In the genomic region with DNA sequence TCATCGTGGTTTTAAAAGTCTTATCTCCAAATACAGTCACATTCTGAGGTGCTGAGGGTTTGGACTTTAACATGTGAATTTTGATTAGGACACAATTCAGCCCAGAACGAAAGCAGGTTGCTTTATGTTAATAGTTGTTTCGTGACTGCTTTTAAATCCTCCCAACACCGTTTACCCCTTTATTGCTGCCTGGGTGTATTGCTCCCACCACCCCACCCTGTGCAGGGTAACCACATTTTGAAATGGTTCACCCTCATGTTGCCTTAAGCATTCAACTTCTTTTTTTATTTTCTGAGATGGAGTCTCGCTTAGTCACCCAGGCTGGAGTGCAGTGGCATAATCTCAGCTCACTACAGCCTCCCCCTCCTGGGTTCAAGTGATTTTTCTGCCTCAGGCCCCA, we compare ENCODE assay signal across 22 cellular contexts. TPM values are rescaled to one million over a fixed set of nuclear protein-coding genes. Genes with fewer than 3 reads are reported as not detected.
DNase-seq lines count a peak whose midpoint lies in the region; ATAC-seq and TF ChIP-seq lines count a peak whose summit lies in the region.
"Had no signal": no experiment of that assay in that cellular context is flagged by ENCODE, and none has a peak within 500 bp of the region (broad histone marks: within the 10 kb centered on the region; RNA-seq: fewer than 3 reads in every experiment).

No MANE protein-coding gene starts in this region.

- H3K4me3 Mint-ChIP-seq in GM23338, result no peak overlapping the region
- H3K4me3 Mint-ChIP-seq: B cell; CD4-positive, CD25-positive, alpha-beta regulatory T cell; CD8-positive, alpha-beta memory T cell; H9 had no signal

- no peak overlapping the region for H3K4me2 ChIP-seq in GM23338
- H3K4me2 ChIP-seq: BLaER1 treated with 17β-estradiol and CSF1 and Interleukin-3, amounts not matched to agents 10 nM and 100 nM had no signal

- H3K27me3 ChIP-seq in GM23338 (ENCODE audit: insufficient read depth) (no peaks in the 10 kb centered on the region), spleen (replicated peaks in 1 of 7) (peaks cover 0 to 46% (median 9%) of the 10 kb centered on the region in 7 donors)
- H3K27me3 ChIP-seq: BLaER1 treated with 17β-estradiol and CSF1 and Interleukin-3, amounts not matched to agents 10 nM and 100 nM had no signal

- peaks cover 8% of the 10 kb centered on the region for H3K27me3 Mint-ChIP-seq in GM23338 (ENCODE audit: insufficient read depth, low read depth, poor library complexity)

- no peaks in the 10 kb centered on the region for H3K4me1 Mint-ChIP-seq in GM23338
- H3K4me1 Mint-ChIP-seq: B cell; CD4-positive, CD25-positive, alpha-beta regulatory T cell; CD8-positive, alpha-beta memory T cell had no signal

- WGBS in spleen, 5 donors, result 54 to 81% (median 69%) methylated on average over 5 of the region's 5 CpGs

- DNase-seq in GM23338 (ENCODE audit: low spot score) (no peak), OCI-M1 (lab: John Stamatoyannopoulos, UW) (peak; percentile 72), spleen (peak; percentile 6), epidermal melanocyte (ENCODE audit: insufficient read length, low spot score) (no peak)
- DNase-seq: CD4-positive, CD25-positive, alpha-beta regulatory T cell; CD8-positive, alpha-beta memory T cell; COR-L47; DMS 273 treated with DMSO at 0.1 percent for 48 hours; DMS53; DND-41; EL; H9; IMR-90; KBM-7 had no signal

- ATAC-seq in GM23338 (no peak), HG03280 (IDR thresholded peaks at IDR 0.05; ENCODE audit: unreplicated experiment) (no peak)
- ATAC-seq: GM12878 had no signal

- no peak overlapping the region for H3K27ac Mint-ChIP-seq in GM23338
- H3K27ac Mint-ChIP-seq: B cell; CD4-positive, CD25-positive, alpha-beta regulatory T cell; CD8-positive, alpha-beta memory T cell; H9 had no signal

- H3K36me3 ChIP-seq in GM23338 (ENCODE audit: insufficient read depth) (no peaks in the 10 kb centered on the region), spleen (no peaks in the 10 kb centered on the region)
- H3K36me3 ChIP-seq: BLaER1 treated with 17β-estradiol and CSF1 and Interleukin-3, amounts not matched to agents 10 nM and 100 nM had no signal

- intact Hi-C loops in spleen (cut with DNase I; ENCODE audit: low total_unique reads), result no loop called here

- no peaks in the 10 kb centered on the region for H4K20me1 ChIP-seq in GM23338 (replicated peaks; ENCODE audit: insufficient read depth)
- H4K20me1 ChIP-seq: BLaER1 treated with 17β-estradiol and CSF1 and Interleukin-3, amounts not matched to agents 10 nM and 100 nM had no signal

- H3K4me3 ChIP-seq in GM23338, result no peak overlapping the region
- H3K4me3 ChIP-seq in spleen, result no peak overlapping the region
- H3K4me3 ChIP-seq: BLaER1 treated with 17β-estradiol and CSF1 and Interleukin-3, amounts not matched to agents 10 nM and 100 nM; GM12878 had no signal

- H3F3A ChIP-seq in GM23338 (replicated peaks; ENCODE audit: low read depth), result no peaks in the 10 kb centered on the region

- H2AFZ ChIP-seq in GM23338, result peak overlapping the region; percentile 82; the same call in 1 of the 2 replicates

- H3K9me3 ChIP-seq in spleen, result no peaks in the 10 kb centered on the region
- H3K9me3 ChIP-seq: BLaER1 treated with 17β-estradiol and CSF1 and Interleukin-3, amounts not matched to agents 10 nM and 100 nM had no signal

- no peak for TF ChIP-seq POLR2A in spleen (IDR thresholded peaks at IDR 0.05)

- no peak for TF ChIP-seq CTCF in GM23338 (conservative IDR thresholded peaks at IDR 0.05; ENCODE audit: low read depth in 2 of 2)
- no peak for TF ChIP-seq CTCF in spleen (IDR thresholded peaks at IDR 0.05 in 8 of 11, conservative IDR thresholded peaks at IDR 0.05 in 3 of 11)

- no peaks in the 10 kb centered on the region for H3K36me3 Mint-ChIP-seq in GM23338 (ENCODE audit: low read depth)
- H3K36me3 Mint-ChIP-seq: CD4-positive, CD25-positive, alpha-beta regulatory T cell; CD8-positive, alpha-beta memory T cell had no signal

- H3K9me2 ChIP-seq in GM23338 (ENCODE audit: insufficient read depth), result no peaks in the 10 kb centered on the region

- H3K9me3 Mint-ChIP-seq in GM23338, result peaks cover 2% of the 10 kb centered on the region; the same call in 2 of the 3 replicates
- H3K9me3 Mint-ChIP-seq: CD8-positive, alpha-beta memory T cell; H9 had no signal

- H3K27ac ChIP-seq in GM23338 (ENCODE audit: low read depth) (no peak overlapping the region), spleen (no peak overlapping the region)
- H3K27ac ChIP-seq: BLaER1 treated with 17β-estradiol and CSF1 and Interleukin-3, amounts not matched to agents 10 nM and 100 nM; HL-60 had no signal

- H3K4me1 ChIP-seq in GM23338 (ENCODE audit: insufficient read depth) (no peaks in the 10 kb centered on the region), spleen (no peaks in the 10 kb centered on the region)

- H3K79me2 ChIP-seq in GM23338 (replicated peaks; ENCODE audit: insufficient read depth), result no peaks in the 10 kb centered on the region

RNA-seq across cellular contexts. Expression of gene DNAAF1, which starts 13.3 kb away (rescaled TPM):
- total RNA-seq in GM23338 (2014; rRNA removed; shearing (Covaris generic)), result 0.42 TPM in 1 of 2 replicates, not detected in the other
- polyA plus RNA-seq in GM23338 (2016; fragmentation: Nextera tagmentation; extraction: Ambion mirVana), result 0.28 and 0.42 TPM in 2 replicates
- total RNA-seq in spleen, result 1 to 10 TPM in 2 of 7 donors, under 1 TPM in 4, not detected in 1; 0.20 to 2.0 (median 0.79) TPM
- 1 to 10 TPM; 1.3 to 4.3 (median 2.0) TPM for polyA plus RNA-seq in spleen
- total RNA-seq: G401, GM12878, H9, HT1080, IMR-90 had no signal

RNA-seq across cellular contexts. Expression of gene HSDL1, which starts 13.5 kb away (rescaled TPM):
- total RNA-seq in GM23338 (2014; rRNA removed; shearing (Covaris generic)), result 46.1 and 47.4 TPM in 2 replicates
- polyA plus RNA-seq in GM23338 (2016; fragmentation: Nextera tagmentation; extraction: Ambion mirVana) (15.2 and 16.6 TPM in 2 replicates), spleen (10 to 100 TPM; 10.1 to 15.7 (median 14.0) TPM)
- total RNA-seq in spleen, result 10 to 100 TPM; 18.3 to 29.0 (median 23.4) TPM

RNA-seq across cellular contexts. Expression of gene TAF1C, which starts 28.4 kb away (rescaled TPM):
- total RNA-seq in GM23338 (2014; rRNA removed; shearing (Covaris generic)), result 51.9 and 57.4 TPM in 2 replicates
- polyA plus RNA-seq in GM23338 (2016; fragmentation: Nextera tagmentation; extraction: Ambion mirVana), result 37.2 and 39.1 TPM in 2 replicates
- total RNA-seq in spleen, result 100 to 1,000 TPM in 2 of 7 donors, 10 to 100 TPM in 5; 60.3 to 133 (median 76.6) TPM
- 100 to 1,000 TPM in 1 of 3 donors, 10 to 100 TPM in 2; 31.4 to 125 (median 70.6) TPM for polyA plus RNA-seq in spleen

RNA-seq across cellular contexts. Expression of gene ADAD2, which starts 32.5 kb away (rescaled TPM):
- 1.5 and 4.5 TPM in 2 replicates for total RNA-seq in GM23338 (2014; rRNA removed; shearing (Covaris generic))
- polyA plus RNA-seq in GM23338 (2016; fragmentation: Nextera tagmentation; extraction: Ambion mirVana), result 1.1 and 1.6 TPM in 2 replicates
- total RNA-seq in spleen, result 10 to 100 TPM in 1 of 7 donors, 1 to 10 TPM in 6; 2.8 to 24.1 (median 6.4) TPM
- 10 to 100 TPM in 2 of 3 donors, 1 to 10 TPM in 1; 2.5 to 86.5 (median 25.9) TPM for polyA plus RNA-seq in spleen
- total RNA-seq: A172; B cell; CD4-positive, CD25-positive, alpha-beta regulatory T cell; G401; HT1080; IMR-90 had no signal
- polyA plus RNA-seq: CD8-positive, alpha-beta memory T cell; IMR-90 had no signal

RNA-seq across cellular contexts. Expression of gene MBTPS1, which starts 41.7 kb away (rescaled TPM):
- total RNA-seq in GM23338 (2014; rRNA removed; shearing (Covaris generic)), result 44.3 and 49.3 TPM in 2 replicates
- polyA plus RNA-seq in GM23338 (2016; fragmentation: Nextera tagmentation; extraction: Ambion mirVana), result 18.1 and 20.7 TPM in 2 replicates
- total RNA-seq in spleen, result 100 to 1,000 TPM in 3 of 7 donors, 10 to 100 TPM in 4; 76.4 to 121 (median 98.7) TPM
- polyA plus RNA-seq in spleen, result 10 to 100 TPM; 34.5 to 44.2 (median 39.9) TPM

Comparison
In these comparisons a context has a peak if more than half of its experiments do, and no peak if none do; other contexts are left out.
1. DNase-seq: peak in OCI-M1 (single experiment) and spleen (single experiment); none in GM23338 (single experiment) and epidermal melanocyte (single experiment).